In the genomic region with DNA sequence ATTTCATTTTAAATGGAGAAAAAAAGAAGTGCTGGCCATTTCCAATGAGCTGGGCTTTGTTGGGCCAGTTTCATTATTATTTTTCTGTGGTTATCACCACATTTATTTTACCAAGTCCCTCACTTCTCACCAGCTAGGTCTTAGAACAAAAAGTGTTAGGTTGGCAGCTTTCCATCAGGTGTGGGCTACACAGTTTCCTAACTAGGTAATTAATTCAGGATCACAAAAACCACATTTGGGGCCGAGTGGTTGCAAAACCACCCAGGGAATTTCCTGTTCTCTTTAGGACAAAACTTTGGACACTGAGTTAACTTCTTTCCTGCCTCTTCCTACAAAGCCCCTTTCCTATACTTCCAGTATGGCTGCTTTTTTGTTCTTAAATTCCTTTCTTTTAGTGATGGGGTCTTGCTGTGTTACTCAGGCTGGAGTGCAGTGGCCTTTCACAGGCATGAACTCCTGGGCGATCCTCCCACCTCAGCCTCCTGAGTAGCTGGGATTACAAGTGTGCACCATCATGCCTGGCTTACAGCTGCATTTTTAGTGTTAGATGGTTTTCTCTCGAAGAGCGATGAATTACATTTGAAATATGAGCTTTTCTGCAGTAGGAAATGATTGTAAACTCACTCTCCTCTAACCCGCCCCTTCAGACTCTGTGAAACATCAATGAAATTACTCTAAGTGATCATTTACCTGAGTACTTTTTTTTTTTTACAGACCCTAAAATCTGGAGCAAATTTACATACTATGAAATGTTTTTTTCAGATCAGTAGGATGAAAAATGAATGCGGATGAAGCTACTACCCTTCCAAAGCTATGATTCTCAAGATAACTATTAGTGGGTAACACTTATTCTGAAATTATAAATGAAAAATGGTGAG, we compare ENCODE assay signal across 8 cellular contexts. TPM values are rescaled to one million over a fixed set of nuclear protein-coding genes. Genes with fewer than 3 reads are reported as not detected.
DNase-seq lines count a peak whose midpoint lies in the region; ATAC-seq and TF ChIP-seq lines count a peak whose summit lies in the region.

No MANE protein-coding gene starts in this region.

- POLR2A ChIA-PET in AG04450 (lab: Yijun Ruan, JAX) = interaction anchor here (0.7 to 1.1 kb wide), 2 partner anchors 132 to 419 kb away, joined by 3 read pairs; no protein-coding TSS in a partner anchor
- POLR2A ChIA-PET in naive thymus-derived CD4-positive, alpha-beta T cell (lab: Charles Lee) = interaction anchor here (0.5 to 25.8 kb wide), 23 partner anchors 7 to 1125 kb away, joined by 3 to 1899 read pairs (median 4); no protein-coding TSS in a partner anchor

- intact Hi-C loops in mammary epithelial cell (cut with micrococcal nuclease) = loop anchor here (1.0 kb wide), 7 partner anchors 205 to 400 kb away; no protein-coding TSS in a partner anchor
- intact Hi-C loops in naive thymus-derived CD4-positive, alpha-beta T cell (cut with micrococcal nuclease) = loop anchor here (1.0 to 10.0 kb wide), 17 partner anchors 59 to 1122 kb away; partner anchors contain the start of gene COX7A2L (in 2 of the 2)
- intact Hi-C loops in mucosa of descending colon (cut with DNase I, micrococcal nuclease) = loop anchor here (5.0 to 10.0 kb wide), 3 partner anchors 207 to 256 kb away; no protein-coding TSS in a partner anchor

- H3K9me3 Mint-ChIP-seq in naive thymus-derived CD4-positive, alpha-beta T cell = peaks cover 0 to 20% (median 0%) of the 10 kb centered on the region in 11 donors

- H3K9ac ChIP-seq in mammary epithelial cell (ENCODE audit: insufficient read depth, low read length) = no peak overlapping the region

- peaks cover 0 to 4% (median 0%) of the 10 kb centered on the region in 5 donors for H3K27me3 Mint-ChIP-seq in naive thymus-derived CD4-positive, alpha-beta T cell

- H3K9me3 ChIP-seq in AG04450 (ENCODE audit: control insufficient read depth, insufficient read depth, low read length) (no peaks in the 10 kb centered on the region; the same call in 1 of the 2 replicates), mammary epithelial cell (replicated peaks; ENCODE audit: insufficient read depth, low read length) (no peaks in the 10 kb centered on the region), mucosa of descending colon (no peaks in the 10 kb centered on the region)
- H3K9me3 ChIP-seq in naive thymus-derived CD4-positive, alpha-beta T cell (ENCODE audit: control insufficient read depth in 2 of 3, low read length in 3 of 3) = no peaks in the 10 kb centered on the region

- CTCF ChIA-PET in AG04450 (lab: Charles Lee) = interaction anchor here (0.5 to 4.1 kb wide), 94 partner anchors 8 to 418 kb away, joined by 3 to 104 read pairs (median 5); no protein-coding TSS in a partner anchor
- CTCF ChIA-PET in mammary epithelial cell (lab: Charles Lee; ENCODE audit: low non-redundant PET) = interaction anchor here (0.6 to 1.1 kb wide), 6 partner anchors 59 to 326 kb away, joined by 3 to 19 read pairs (median 5); no protein-coding TSS in a partner anchor
- CTCF ChIA-PET in naive thymus-derived CD4-positive, alpha-beta T cell (lab: Charles Lee) = interaction anchor here (0.6 to 5.6 kb wide), 37 partner anchors 8 to 543 kb away, joined by 3 to 203 read pairs (median 5); no protein-coding TSS in a partner anchor

- peaks cover 14 to 30% (median 21%) of the 10 kb centered on the region in 7 donors for H3K4me1 Mint-ChIP-seq in naive thymus-derived CD4-positive, alpha-beta T cell

- no TSS peak for BruUV-seq in mammary epithelial cell (replicated peaks; lab: Mats Ljungman, UMichigan)

- H3K4me1 ChIP-seq in mammary epithelial cell (ENCODE audit: insufficient read depth, low read length) (peaks cover 24% of the 10 kb centered on the region), mucosa of descending colon (ENCODE audit: low read depth) (peaks cover 21% of the 10 kb centered on the region)
- H3K4me1 ChIP-seq in naive thymus-derived CD4-positive, alpha-beta T cell (ENCODE audit: control insufficient read depth in 2 of 2, insufficient read depth in 2 of 2, low read length in 2 of 2) = peaks cover 22% of the 10 kb centered on the region in 2 donors

- ATAC-seq in naive thymus-derived CD4-positive, alpha-beta T cell = no peak
- ATAC-seq in HG03108 (IDR thresholded peaks at IDR 0.05; ENCODE audit: unreplicated experiment) = no peak
- ATAC-seq in mucosa of descending colon = no peak
- ATAC-seq in HG02623 (IDR thresholded peaks at IDR 0.05; ENCODE audit: unreplicated experiment) = no peak

- in situ Hi-C loops in KBM-7 (cut with MboI; ENCODE audit: low pct_unique_long_range_greater_than_20kb, low sequenced_read_pairs) = no loop called here
- in situ Hi-C loops in mammary epithelial cell (cut with MboI; ENCODE audit: low sequenced_read_pairs in 2 of 2) = loop anchor here (5.0 to 10.0 kb wide), 7 partner anchors 74 to 402 kb away; no protein-coding TSS in a partner anchor

- H3K27me3 ChIP-seq in AG04450 (ENCODE audit: control insufficient read depth, insufficient read depth, low read length) (no peaks in the 10 kb centered on the region), mammary epithelial cell (ENCODE audit: insufficient read depth, low read length) (no peaks in the 10 kb centered on the region)
- no peaks in the 10 kb centered on the region for H3K27me3 ChIP-seq in naive thymus-derived CD4-positive, alpha-beta T cell (ENCODE audit: control insufficient read depth in 2 of 2, insufficient read depth in 2 of 2, low read length in 2 of 2)

- TF ChIP-seq CTCF in AG04450 (IDR thresholded peaks at IDR 0.05; ENCODE audit: low read depth, low read length) (no peak), mammary epithelial cell (conservative IDR thresholded peaks at IDR 0.05 in 1 of 2, IDR thresholded peaks at IDR 0.05 in 1 of 2; ENCODE audit: extremely low read depth in 1 of 2, insufficient read depth in 1 of 2, low read depth in 1 of 2, low read length in 2 of 2) (no peak), mucosa of descending colon (IDR thresholded peaks at IDR 0.05) (no peak)

- peak overlapping the region; percentile 96 for H3K4me2 ChIP-seq in mammary epithelial cell (ENCODE audit: insufficient read depth, low read depth, low read length)

- peak overlapping the region; percentile 35 to 99 (median 91) for H3K27ac Mint-ChIP-seq in naive thymus-derived CD4-positive, alpha-beta T cell

- H3K4me3 ChIP-seq in AG04450 (ENCODE audit: low read depth, low read length) (no peak overlapping the region), mammary epithelial cell (replicated peaks in 1 of 3; ENCODE audit: insufficient read depth in 1 of 3, low read depth in 2 of 3, low read length in 3 of 3) (no peak overlapping the region), mucosa of descending colon (no peak overlapping the region)
- peak overlapping the region; percentile 82 for H3K4me3 ChIP-seq in naive thymus-derived CD4-positive, alpha-beta T cell (ENCODE audit: low read length)

- 34% methylated on average over 6 of the region's 6 CpGs for WGBS in mammary epithelial cell (ENCODE audit: low coverage, missing lambda C conversion rate)

- peaks cover 4 to 17% (median 13%) of the 10 kb centered on the region in 5 donors for H3K36me3 Mint-ChIP-seq in naive thymus-derived CD4-positive, alpha-beta T cell

- H3K4me3 Mint-ChIP-seq in naive thymus-derived CD4-positive, alpha-beta T cell = peak overlapping the region; percentile 5 to 99 (median 86)

- DNase-seq in AG04450 (ENCODE audit: low read depth, low spot score) = no peak
- peak; percentile 52 for DNase-seq in KBM-7
- DNase-seq in mammary epithelial cell = peak; percentile 78
- DNase-seq in naive thymus-derived CD4-positive, alpha-beta T cell = peak in 6 of 9 donors; percentile 12 to 59 (median 18)
- no peak for DNase-seq in mucosa of descending colon
- DNase-seq in NCI-H446 (lab: John Stamatoyannopoulos, UW) = no peak

- peaks cover 40% of the 10 kb centered on the region for H3K79me2 ChIP-seq in mammary epithelial cell (ENCODE audit: insufficient read depth, low read length)

- dilution Hi-C loops in mammary epithelial cell (cut with HindIII; ENCODE audit: low sequenced_read_pairs) = loop anchor here (5.0 kb wide), 1 partner anchor 287 kb away; no protein-coding TSS in a partner anchor

- H3K27ac ChIP-seq in AG04450 (ENCODE audit: low read depth, low read length) = peak overlapping the region; percentile 11
- peak overlapping the region; percentile 80 for H3K27ac ChIP-seq in mammary epithelial cell (ENCODE audit: insufficient read depth, low read depth, low read length)
- peak overlapping the region; percentile 97 for H3K27ac ChIP-seq in naive thymus-derived CD4-positive, alpha-beta T cell (ENCODE audit: low read depth, low read length)

- H4K20me1 ChIP-seq in mammary epithelial cell (ENCODE audit: insufficient read depth, low read length) = peaks cover 19% of the 10 kb centered on the region

- no peak overlapping the region for H2AFZ ChIP-seq in mammary epithelial cell (ENCODE audit: low read depth, low read length)

- H3K36me3 ChIP-seq in mammary epithelial cell (ENCODE audit: insufficient read depth, low read length) (no peaks in the 10 kb centered on the region), mucosa of descending colon (ENCODE audit: low read depth) (peaks cover 11% of the 10 kb centered on the region)
- H3K36me3 ChIP-seq in naive thymus-derived CD4-positive, alpha-beta T cell (ENCODE audit: control insufficient read depth in 2 of 3, insufficient read depth in 3 of 3, low read length in 3 of 3) = peaks cover 12 to 53% (median 13%) of the 10 kb centered on the region in 3 experiments

RNA-seq across cellular contexts. Expression of gene ZFP36L2, which starts 2.6 kb away (rescaled TPM):
- polyA plus RNA-seq in AG04450 (2011; rRNA removed) (16.0 and 18.2 TPM in 2 replicates), mammary epithelial cell (35.6 TPM)
- polyA minus RNA-seq in AG04450 (2011; rRNA and poly(A)+ RNA removed) = 8.8 and 12.5 TPM in 2 replicates
- total RNA-seq in mammary epithelial cell (100 to 1,000 TPM in 1 of 2 donors, 10 to 100 TPM in 1; 26.3 to 213 TPM), mucosa of descending colon (100 to 1,000 TPM; 160 to 198 (median 169) TPM)
- 68.7 TPM for polyA minus RNA-seq in mammary epithelial cell
- 100 to 1,000 TPM; 231 to 747 (median 389) TPM for total RNA-seq in naive thymus-derived CD4-positive, alpha-beta T cell
- 100 to 1,000 TPM; 252 to 411 TPM for polyA plus RNA-seq in naive thymus-derived CD4-positive, alpha-beta T cell

Comparison
In these comparisons a context has a peak if more than half of its experiments do, and no peak if none do; other contexts are left out.
1. DNase-seq: peak in KBM-7 (single experiment), mammary epithelial cell (single experiment) and naive thymus-derived CD4-positive, alpha-beta T cell (6 of 9); none in AG04450 (single experiment), mucosa of descending colon (0 of 3) and NCI-H446 (0 of 2).
2. H3K27ac ChIP-seq: peak in every context shown above with its lines; median percentile 97 in naive thymus-derived CD4-positive, alpha-beta T cell; 80 in mammary epithelial cell; 11 in AG04450.